Comparison of ENCODE assay signal across 11 cellular contexts in genomic region chr15:75649848-75650247, GRCh38. TPM values are rescaled to one million over a fixed set of nuclear protein-coding genes. Genes with fewer than 3 reads are reported as not detected.
DNase-seq lines count a peak whose midpoint lies in the region; ATAC-seq and TF ChIP-seq lines count a peak whose summit lies in the region.
"Had no signal": no experiment of that assay in that cellular context is flagged by ENCODE, and none has a peak within 500 bp of the region (broad histone marks: within the 10 kb centered on the region; RNA-seq: fewer than 3 reads in every experiment).

No MANE protein-coding gene starts in this region.

- H3K27me3 Mint-ChIP-seq in CD4-positive, alpha-beta memory T cell: no peaks in the 10 kb centered on the region
- H3K27me3 Mint-ChIP-seq in activated CD8-positive, alpha-beta memory T cell treated with anti-CD3 and anti-CD28 coated beads, Interleukin-2, amount 10 ng/mL, durations not matched to agents 7 days and 5 days: peaks cover 19% of the 10 kb centered on the region

- no peaks in the 10 kb centered on the region for H3K36me3 ChIP-seq in CD4-positive, alpha-beta memory T cell (ENCODE audit: insufficient read depth, low read length)
- H3K36me3 ChIP-seq in psoas muscle (ENCODE audit: insufficient read depth in 1 of 2, low read depth in 1 of 2): no peaks in the 10 kb centered on the region

- no peaks in the 10 kb centered on the region for H3K27me3 ChIP-seq in CD4-positive, alpha-beta memory T cell (ENCODE audit: insufficient read depth, low read length)
- H3K27me3 ChIP-seq in psoas muscle (ENCODE audit: insufficient read depth in 3 of 3, low read length in 2 of 3): no peaks in the 10 kb centered on the region
- H3K27me3 ChIP-seq: dorsolateral prefrontal cortex had no signal

- H3K4me1 ChIP-seq in CD4-positive, alpha-beta memory T cell (ENCODE audit: insufficient read depth, low read length): peaks cover 32% of the 10 kb centered on the region
- peaks cover 15% of the 10 kb centered on the region for H3K4me1 ChIP-seq in psoas muscle

- ATAC-seq in psoas muscle: no peak
- ATAC-seq in activated CD8-positive, alpha-beta memory T cell treated with anti-CD3 and anti-CD28 coated beads, Interleukin-2, amount 10 ng/mL, durations not matched to agents 7 days and 5 days: no peak
- ATAC-seq in HG03280 (IDR thresholded peaks at IDR 0.05; ENCODE audit: unreplicated experiment): no peak

- TF ChIP-seq CTCF in WI38 (IDR thresholded peaks at IDR 0.05; ENCODE audit: low read depth, low read length) (no peak), fibroblast of mammary gland (conservative IDR thresholded peaks at IDR 0.05; ENCODE audit: control insufficient read depth, insufficient read depth, low read depth, low read length) (no peak), psoas muscle (IDR thresholded peaks at IDR 0.05) (no peak)

- CTCF ChIA-PET in CD4-positive, alpha-beta memory T cell (lab: Charles Lee; ENCODE audit: partially characterized antibody): no interaction called here
- CTCF ChIA-PET in activated CD8-positive, alpha-beta memory T cell treated with anti-CD3 and anti-CD28 coated beads, Interleukin-2, amount 10 ng/mL, durations not matched to agents 7 days and 5 days (lab: Charles Lee): interaction anchor here (0.5 kb wide), 1 partner anchor 9 kb away, joined by 3 read pairs; no protein-coding TSS in a partner anchor

- 84 to 93% (median 88%) methylated on average over 18 of the region's 18 CpGs for WGBS in psoas muscle, 3 donors

- H3K4me3 ChIP-seq in CD4-positive, alpha-beta memory T cell (ENCODE audit: low read length in 2 of 2): no peak overlapping the region
- H3K4me3 ChIP-seq in WI38 (ENCODE audit: low read depth, low read length): peak overlapping the region; percentile 85
- peak overlapping the region; percentile 86 for H3K4me3 ChIP-seq in fibroblast of mammary gland (ENCODE audit: control insufficient read depth, low read depth, low read length)
- H3K4me3 ChIP-seq in psoas muscle: peak overlapping the region; percentile 93

- H3K4me1 Mint-ChIP-seq in CD4-positive, alpha-beta memory T cell: peaks cover 15 to 53% (median 33%) of the 10 kb centered on the region in 4 donors
- H3K4me1 Mint-ChIP-seq in activated CD8-positive, alpha-beta memory T cell treated with anti-CD3 and anti-CD28 coated beads, Interleukin-2, amount 10 ng/mL, durations not matched to agents 7 days and 5 days: peaks cover 26% of the 10 kb centered on the region

- peak overlapping the region in 5 of 7 donors; percentile 1 to 75 (median 67) for H3K27ac Mint-ChIP-seq in CD4-positive, alpha-beta memory T cell
- H3K27ac Mint-ChIP-seq in activated CD8-positive, alpha-beta memory T cell treated with anti-CD3 and anti-CD28 coated beads, Interleukin-2, amount 10 ng/mL, durations not matched to agents 7 days and 5 days: no peak overlapping the region

- intact Hi-C loops in CD4-positive, alpha-beta memory T cell (cut with micrococcal nuclease): loop anchor here (2.0 kb wide), 1 partner anchor 141 kb away; no protein-coding TSS in a partner anchor
- intact Hi-C loops in psoas muscle (cut with DNase I): no loop called here

- H3K4me3 Mint-ChIP-seq in CD4-positive, alpha-beta memory T cell: peak overlapping the region in 7 of 8 donors; percentile 5 to 83 (median 69)
- H3K4me3 Mint-ChIP-seq in activated CD8-positive, alpha-beta memory T cell treated with anti-CD3 and anti-CD28 coated beads, Interleukin-2, amount 10 ng/mL, durations not matched to agents 7 days and 5 days: no peak overlapping the region

- POLR2A ChIA-PET in CD4-positive, alpha-beta memory T cell (lab: Charles Lee; ENCODE audit: partially characterized antibody): interaction anchor here (1.0 to 2.2 kb wide), 2 partner anchors 9 to 31 kb away, joined by 4 to 10 read pairs; partner anchors contain the start of gene IMP3

- H3K9me3 Mint-ChIP-seq in CD4-positive, alpha-beta memory T cell: no peaks in the 10 kb centered on the region
- no peaks in the 10 kb centered on the region for H3K9me3 Mint-ChIP-seq in activated CD8-positive, alpha-beta memory T cell treated with anti-CD3 and anti-CD28 coated beads, Interleukin-2, amount 10 ng/mL, durations not matched to agents 7 days and 5 days (ENCODE audit: low read depth)

- H3K36me3 Mint-ChIP-seq in CD4-positive, alpha-beta memory T cell: peaks cover 0 to 5% of the 10 kb centered on the region in 2 donors
- H3K36me3 Mint-ChIP-seq in activated CD8-positive, alpha-beta memory T cell treated with anti-CD3 and anti-CD28 coated beads, Interleukin-2, amount 10 ng/mL, durations not matched to agents 7 days and 5 days: no peaks in the 10 kb centered on the region

- no peak overlapping the region for H3K27ac ChIP-seq in CD4-positive, alpha-beta memory T cell (ENCODE audit: low read depth, low read length)
- H3K27ac ChIP-seq in psoas muscle: no peak overlapping the region

- DNase-seq in CD4-positive, alpha-beta memory T cell: no peak
- DNase-seq in fibroblast of mammary gland (ENCODE audit: low read depth) (peak; percentile 44), psoas muscle (no peak), CD1c-positive myeloid dendritic cell (ENCODE audit: extremely low spot score) (no peak), middle frontal gyrus (ENCODE audit: extremely low spot score, low spot score) (no peak)
- no peak for DNase-seq in activated CD8-positive, alpha-beta memory T cell treated with anti-CD3 and anti-CD28 coated beads, Interleukin-2, amount 10 ng/mL, durations not matched to agents 7 days and 5 days
- DNase-seq: dorsolateral prefrontal cortex, GDM1, KBM-7 had no signal

- no peaks in the 10 kb centered on the region for H3K9me3 ChIP-seq in CD4-positive, alpha-beta memory T cell (ENCODE audit: control insufficient read depth in 1 of 2, low read length in 2 of 2)
- no peaks in the 10 kb centered on the region for H3K9me3 ChIP-seq in psoas muscle

RNA-seq across cellular contexts. Expression of gene SNX33, which starts 2.1 kb away (rescaled TPM):
- 1 to 10 TPM; 3.5 to 3.8 TPM for total RNA-seq in CD4-positive, alpha-beta memory T cell
- polyA plus RNA-seq in CD4-positive, alpha-beta memory T cell: 1 to 10 TPM in 1 of 2 donors, under 1 TPM in 1; 0.33 to 1.6 TPM
- total RNA-seq in psoas muscle: 1 to 10 TPM; 3.5 to 8.0 (median 3.9) TPM
- 1 to 10 TPM; 3.7 to 4.4 (median 3.8) TPM for polyA plus RNA-seq in psoas muscle
- 1 to 10 TPM; 1.4 to 3.5 TPM for total RNA-seq in activated CD8-positive, alpha-beta memory T cell treated with anti-CD3 and anti-CD28 coated beads, Interleukin-2, amount 10 ng/mL, durations not matched to agents 7 days and 5 days

RNA-seq across cellular contexts. Expression of gene IMP3, which starts 9.8 kb away (rescaled TPM):
- 10 to 100 TPM; 85.5 to 96.9 TPM for total RNA-seq in CD4-positive, alpha-beta memory T cell
- polyA plus RNA-seq in CD4-positive, alpha-beta memory T cell: 100 to 1,000 TPM; 191 to 211 TPM
- 10 to 100 TPM; 41.6 to 51.0 (median 43.8) TPM for total RNA-seq in psoas muscle
- 10 to 100 TPM; 45.0 to 95.9 (median 87.3) TPM for polyA plus RNA-seq in psoas muscle
- total RNA-seq in activated CD8-positive, alpha-beta memory T cell treated with anti-CD3 and anti-CD28 coated beads, Interleukin-2, amount 10 ng/mL, durations not matched to agents 7 days and 5 days: 100 to 1,000 TPM in 1 of 2 experiments, 10 to 100 TPM in 1; 84.0 to 109 TPM

RNA-seq across cellular contexts. Expression of gene SNUPN, which starts 24.3 kb away (rescaled TPM):
- 10 to 100 TPM; 21.0 to 23.5 TPM for total RNA-seq in CD4-positive, alpha-beta memory T cell
- 10 to 100 TPM; 25.2 to 35.2 TPM for polyA plus RNA-seq in CD4-positive, alpha-beta memory T cell
- 10 to 100 TPM; 17.1 to 21.9 (median 19.0) TPM for total RNA-seq in psoas muscle
- 10 to 100 TPM; 29.5 to 40.9 (median 31.5) TPM for polyA plus RNA-seq in psoas muscle
- total RNA-seq in activated CD8-positive, alpha-beta memory T cell treated with anti-CD3 and anti-CD28 coated beads, Interleukin-2, amount 10 ng/mL, durations not matched to agents 7 days and 5 days: 10 to 100 TPM; 25.8 to 27.3 TPM

Comparison
In these comparisons a context has a peak if more than half of its experiments do, and no peak if none do; other contexts are left out.
1. H3K4me3 ChIP-seq: peak in WI38 (single experiment), fibroblast of mammary gland (single experiment) and psoas muscle (single experiment); none in CD4-positive, alpha-beta memory T cell (0 of 2).